8 cellular contexts compared by ENCODE assay signal in genomic region chr6:143843689-143844405, GRCh38. TPM values are rescaled to one million over a fixed set of nuclear protein-coding genes. Genes with fewer than 3 reads are reported as not detected.
DNase-seq lines count a peak whose midpoint lies in the region; ATAC-seq, FAIRE-seq and TF ChIP-seq lines count a peak whose summit lies in the region.

No MANE protein-coding gene starts in this region.

- H3K36me3 ChIP-seq in kidney (ENCODE audit: control insufficient read depth in 1 of 2, insufficient read depth in 2 of 2, low read length in 2 of 2) (peaks cover 18 to 33% of the 10 kb centered on the region in 2 donors), suprapubic skin (peaks cover 34% of the 10 kb centered on the region)

- H3K4me1 ChIP-seq in kidney (ENCODE audit: control insufficient read depth in 1 of 2, insufficient read depth in 1 of 2, low read depth in 1 of 2, low read length in 2 of 2) (peaks cover 4 to 6% of the 10 kb centered on the region in 2 donors), suprapubic skin (peaks cover 11% of the 10 kb centered on the region)

- ATAC-seq in GM18868 (IDR thresholded peaks at IDR 0.05; ENCODE audit: unreplicated experiment) = peak; percentile 2

- DNase-seq in AG10803 (ENCODE audit: low read depth) (peak; percentile 24), HT1080 (ENCODE audit: low read depth) (peak; percentile 12), kidney (no peak), suprapubic skin (ENCODE audit: low spot score in 2 of 2) (no peak), NCI-H1092 treated with DMSO at 0.1 percent for 48 hours (lab: John Stamatoyannopoulos, UW) (no peak)
- DNase-seq in stimulated activated CD4-positive, alpha-beta T cell treated with anti-CD3 and anti-CD28 coated beads, Interleukin-2, amount 100 ng/mL, for 48 hours = no peak

- no peaks in the 10 kb centered on the region for H3K27me3 ChIP-seq in suprapubic skin

- TF ChIP-seq POLR2A in suprapubic skin (IDR thresholded peaks at IDR 0.05) = no peak

- H3K27ac ChIP-seq in adipose tissue (ENCODE audit: low read depth, low read length) (peak overlapping the region; percentile 40), kidney (ENCODE audit: low read depth in 2 of 2, low read length in 2 of 2) (peak overlapping the region; percentile 74 to 91), suprapubic skin (peak overlapping the region; percentile 94)

- 3 to 7% (median 4%) methylated on average over 13 of the region's 13 CpGs for WGBS in adipose tissue, 3 donors
- 3% methylated on average over 12 of the region's 13 CpGs for WGBS in suprapubic skin

- intact Hi-C loops in kidney (cut with DNase I) = no loop called here

- H3K4me3 ChIP-seq in AG10803 (ENCODE audit: low read length) = peak overlapping the region; percentile 91
- peak overlapping the region; percentile 84 to 98 for H3K4me3 ChIP-seq in kidney (ENCODE audit: low read length in 2 of 2)
- peak overlapping the region; percentile 90 for H3K4me3 ChIP-seq in suprapubic skin

- no peak for FAIRE-seq in kidney (lab: Jason Lieb, UNC)

- H3K9me3 ChIP-seq in kidney (ENCODE audit: control insufficient read depth in 1 of 2, low read length in 2 of 2) = no peaks in the 10 kb centered on the region
- no peaks in the 10 kb centered on the region for H3K9me3 ChIP-seq in suprapubic skin

- no peak for TF ChIP-seq EP300 in suprapubic skin (IDR thresholded peaks at IDR 0.05)

- TF ChIP-seq CTCF in AG10803 (conservative IDR thresholded peaks at IDR 0.05; ENCODE audit: low read length) (no peak), kidney (IDR thresholded peaks at IDR 0.05; ENCODE audit: borderline replicate concordance, extremely low read depth, insufficient read depth) (no peak), suprapubic skin (IDR thresholded peaks at IDR 0.05) (no peak)

- H3K9ac ChIP-seq in kidney (ENCODE audit: low read length in 2 of 2) = peak overlapping the region; percentile 13 to 94

RNA-seq across cellular contexts. Expression of gene LTV1, which starts 0.7 kb away (rescaled TPM):
- 44.3 and 48.9 TPM in 2 replicates for total RNA-seq in HT1080 (2014; rRNA removed; shearing (Covaris generic))
- polyA plus RNA-seq in HT1080 (2015; cell fraction: cytosol; rRNA removed) = 34.1 and 39.4 TPM in 2 replicates
- 28.7 and 36.3 TPM in 2 replicates for polyA plus RNA-seq in HT1080 (2015; cell fraction: nucleus; rRNA removed)
- polyA plus RNA-seq in adipose tissue = 10 to 100 TPM; 11.9 to 32.0 (median 22.0) TPM
- total RNA-seq in kidney = 17.8 TPM
- 15.0 TPM for polyA plus RNA-seq in kidney (ENCODE audit: insufficient read depth, low read depth, low replicate concordance)
- 10 to 100 TPM; 18.1 to 23.9 (median 20.3) TPM for total RNA-seq in suprapubic skin

RNA-seq across cellular contexts. Expression of gene ZC2HC1B, which starts 20.4 kb away (rescaled TPM):
- total RNA-seq in HT1080 (2014; rRNA removed; shearing (Covaris generic)) = not detected in 2 replicates
- polyA plus RNA-seq in HT1080 (2015; cell fraction: cytosol; rRNA removed) = not detected in 2 replicates
- not detected in 2 replicates for polyA plus RNA-seq in HT1080 (2015; cell fraction: nucleus; rRNA removed)
- polyA plus RNA-seq in adipose tissue (under 1 TPM in 1 of 3 donors, not detected in 2; 0.07 TPM), kidney (ENCODE audit: insufficient read depth, low read depth, low replicate concordance) (not detected)
- total RNA-seq in kidney (not detected), suprapubic skin (not detected)

Comparison
In these comparisons a context has a peak if more than half of its experiments do, and no peak if none do; other contexts are left out.
1. DNase-seq: peak in AG10803 (single experiment) and HT1080 (single experiment); none in kidney (single experiment), suprapubic skin (0 of 2), stimulated activated CD4-positive, alpha-beta T cell treated with anti-CD3 and anti-CD28 coated beads, Interleukin-2, amount 100 ng/mL, for 48 hours (0 of 2) and NCI-H1092 treated with DMSO at 0.1 percent for 48 hours (single experiment).
2. H3K27ac ChIP-seq: peak in every context shown above with its lines; median percentile 94 in suprapubic skin; 82 in kidney; 40 in adipose tissue.
3. Peak in every context shown above with its lines, with median percentiles within 50 percentile points of each other: H3K4me3 ChIP-seq.